In the genomic region with DNA sequence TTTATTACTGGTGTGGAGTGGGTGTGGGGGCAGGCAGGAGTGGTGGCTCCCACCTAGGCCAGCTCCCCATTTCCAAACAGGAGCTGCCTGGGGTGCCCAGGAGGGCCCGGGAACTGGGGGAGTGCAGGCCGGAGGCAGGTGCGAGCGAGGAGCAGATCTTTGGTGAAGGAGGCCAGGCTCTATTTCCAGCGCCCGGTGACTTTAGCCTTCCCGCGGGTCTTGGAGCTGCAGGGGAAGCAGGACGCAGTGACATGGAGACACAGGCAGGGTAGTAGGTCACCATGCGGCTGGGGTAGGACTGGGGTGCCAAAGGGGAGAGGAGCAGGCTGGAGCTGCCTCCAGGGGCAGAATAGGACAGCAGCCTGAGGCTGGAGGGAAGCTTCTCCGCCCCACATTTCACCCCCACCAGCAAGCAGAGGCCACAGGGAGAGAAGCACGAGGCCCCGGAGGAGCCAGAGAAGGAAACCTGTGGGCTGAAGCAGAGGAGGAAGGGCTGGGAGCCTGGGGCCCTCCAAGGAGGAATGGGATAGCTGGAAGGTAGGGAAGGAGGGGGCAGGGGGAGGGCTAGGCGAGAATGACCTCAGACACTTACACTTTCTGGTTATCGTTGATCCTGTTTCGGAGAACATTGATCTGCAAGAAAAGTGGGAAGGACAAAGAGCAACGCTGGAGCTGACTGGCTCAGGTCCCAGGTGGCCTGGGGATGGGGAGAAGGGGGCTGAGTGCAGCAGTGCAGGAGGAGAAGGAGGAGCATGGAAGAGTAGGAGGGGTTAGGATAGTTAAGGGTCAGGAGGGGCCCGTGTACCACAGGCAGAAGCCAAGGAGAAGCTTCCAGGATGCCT, we compare ENCODE assay signal across 33 cellular contexts. TPM values are rescaled to one million over a fixed set of nuclear protein-coding genes. Genes with fewer than 3 reads are reported as not detected.
DNase-seq lines count a peak whose midpoint lies in the region; ATAC-seq, FAIRE-seq and TF ChIP-seq lines count a peak whose summit lies in the region.
"Had no signal": no experiment of that assay in that cellular context is flagged by ENCODE, and none has a peak within 500 bp of the region (broad histone marks: within the 10 kb centered on the region; RNA-seq: fewer than 3 reads in every experiment).

No MANE protein-coding gene starts in this region.

- H3K4me2 ChIP-seq in HepG2 (ENCODE audit: low read depth, low read length): no peak overlapping the region
- H3K4me2 ChIP-seq: smooth muscle cell had no signal

- no peak for TF ChIP-seq CTCF in right lobe of liver (IDR thresholded peaks at IDR 0.05)
- no peak for TF ChIP-seq CTCF in HepG2 (CRISPR knock-in tag; IDR thresholded peaks at IDR 0.05)
- TF ChIP-seq CTCF in foreskin keratinocyte (conservative IDR thresholded peaks at IDR 0.05): no peak
- TF ChIP-seq CTCF in lower lobe of right lung (IDR thresholded peaks at IDR 0.05): no peak
- no peak for TF ChIP-seq CTCF in vagina (IDR thresholded peaks at IDR 0.05)

- H3K4me3 Mint-ChIP-seq in activated T-helper 17 cell treated with anti-CD3 and anti-CD28 coated beads, Interleukin-2, amount 50 U/mL, for 72 hours: no peak overlapping the region
- H3K4me3 Mint-ChIP-seq: nephron progenitor cell had no signal

- H3K27ac ChIP-seq in right lobe of liver (no peak overlapping the region), HepG2 (ENCODE audit: extremely low read length, insufficient read depth, low read length) (no peak overlapping the region), foreskin keratinocyte (peak overlapping the region; percentile 47), lower lobe of right lung (no peak overlapping the region), vagina (peak overlapping the region; percentile 10)
- H3K27ac ChIP-seq: pancreas, Peyer's patch, thyroid gland, WERI-Rb-1 had no signal

- in situ Hi-C loops in HepG2 (cut with HindIII; ENCODE audit: extremely low pct_ligation_motif_present, low pct_unique_long_range_greater_than_20kb): no loop called here

- H3K27me3 Mint-ChIP-seq in activated T-helper 17 cell treated with anti-CD3 and anti-CD28 coated beads, Interleukin-2, amount 50 U/mL, for 72 hours: peaks cover 20% of the 10 kb centered on the region

- H3K27ac Mint-ChIP-seq in activated T-helper 17 cell treated with anti-CD3 and anti-CD28 coated beads, Interleukin-2, amount 50 U/mL, for 72 hours: no peak overlapping the region
- H3K27ac Mint-ChIP-seq: nephron progenitor cell had no signal

- TF ChIP-seq RAD21 in HepG2 (CRISPR knock-in tag; IDR thresholded peaks at IDR 0.05): no peak

- no peak overlapping the region for H2AFZ ChIP-seq in HepG2 (ENCODE audit: low read length)

- no peaks in the 10 kb centered on the region for H4K20me1 ChIP-seq in HepG2 (ENCODE audit: insufficient read depth, low read length)

- no peak overlapping the region for H3K9ac ChIP-seq in HepG2 (ENCODE audit: insufficient read depth, low read depth, low read length)

- ATAC-seq in right lobe of liver (no peak), HepG2 (no peak), foreskin keratinocyte (no peak), lower lobe of right lung (no peak), GM18870 (IDR thresholded peaks at IDR 0.05; ENCODE audit: unreplicated experiment) (no peak)
- no peak for ATAC-seq in activated T-helper 17 cell treated with anti-CD3 and anti-CD28 coated beads, Interleukin-2, amount 50 U/mL, for 72 hours (replicated peaks)
- ATAC-seq: activated naive CD4-positive, alpha-beta T cell treated with anti-CD3 and anti-CD28 coated beads, Interleukin-2, amount 50 U/mL, for 72 hours; GM12878; pancreas had no signal

- intact Hi-C loops in right lobe of liver (cut with DNase I) (loop anchor here in 1 of 2 donors (5.0 kb wide), 1 partner anchor 107 kb away; no protein-coding TSS in a partner anchor), HepG2 (cut with micrococcal nuclease; ENCODE audit: unreplicated experiment) (no loop called here), lower lobe of right lung (cut with DNase I) (no loop called here), vagina (cut with DNase I) (no loop called here)

- H3K9me3 ChIP-seq in right lobe of liver (no peaks in the 10 kb centered on the region), HepG2 (ENCODE audit: low read length) (no peaks in the 10 kb centered on the region), lower lobe of right lung (no peaks in the 10 kb centered on the region), vagina (no peaks in the 10 kb centered on the region)
- H3K9me3 ChIP-seq: pancreas, Peyer's patch, thyroid gland had no signal

- DNase-seq in right lobe of liver: peak in 2 of 3 donors; percentile 8 to 44
- no peak for DNase-seq in HepG2 (ENCODE audit: low spot score)
- no peak for DNase-seq in foreskin keratinocyte
- peak; percentile 31 for DNase-seq in lower lobe of right lung
- no peak for DNase-seq in vagina (ENCODE audit: extremely low spot score in 2 of 2)
- no peak for DNase-seq in NCI-H2227 (lab: John Stamatoyannopoulos, UW; ENCODE audit: unreplicated experiment)
- DNase-seq: ACHN; activated CD4-positive, alpha-beta T cell treated with anti-CD3 and anti-CD28 coated beads for 48 hours; activated effector memory CD4-positive, alpha-beta T cell treated with Interleukin-2 at 50 U/mL for 16 hours; amygdala; DMS153; NCI-H1048; NCI-H187; NCI-H2227 treated with DMSO at 0.1 percent for 48 hours; NCI-H526 treated with DMSO at 0.1 percent for 48 hours; nephron progenitor cell; retina; stimulated activated CD4-positive, alpha-beta T cell treated with anti-CD3 and anti-CD28 coated beads, Interleukin-2, amount 100 ng/mL, for 24 hours; stimulated activated CD8-positive, alpha-beta memory T cell treated with anti-CD3 and anti-CD28 coated beads, Interleukin-4, amount 100 ng/mL, for 48 hours; T1000; WERI-Rb-1 had no signal

- no peak for TF ChIP-seq EP300 in HepG2 (IDR thresholded peaks at IDR 0.05; ENCODE audit: low read depth in 2 of 2, low read length in 2 of 2)
- TF ChIP-seq EP300 in HepG2 (CRISPR knock-in tag; IDR thresholded peaks at IDR 0.05; ENCODE audit: borderline replicate concordance): no peak

- H3K36me3 ChIP-seq in right lobe of liver (no peaks in the 10 kb centered on the region), HepG2 (replicated peaks in 1 of 2; ENCODE audit: control insufficient read depth in 1 of 2, insufficient read depth in 2 of 2, low read length in 2 of 2) (no peaks in the 10 kb centered on the region), lower lobe of right lung (no peaks in the 10 kb centered on the region), vagina (no peaks in the 10 kb centered on the region)
- H3K36me3 ChIP-seq: pancreas, Peyer's patch, thyroid gland, WERI-Rb-1 had no signal

- H3K4me1 ChIP-seq in right lobe of liver (no peaks in the 10 kb centered on the region), HepG2 (ENCODE audit: insufficient read depth, low read length) (no peaks in the 10 kb centered on the region), foreskin keratinocyte (peaks cover 7% of the 10 kb centered on the region), lower lobe of right lung (no peaks in the 10 kb centered on the region), vagina (peaks cover 9% of the 10 kb centered on the region)
- H3K4me1 ChIP-seq: pancreas, Peyer's patch, thyroid gland had no signal

- H3K4me1 Mint-ChIP-seq in activated T-helper 17 cell treated with anti-CD3 and anti-CD28 coated beads, Interleukin-2, amount 50 U/mL, for 72 hours: no peaks in the 10 kb centered on the region

- TF ChIP-seq POLR2A in right lobe of liver (IDR thresholded peaks at IDR 0.05): no peak
- TF ChIP-seq POLR2A in HepG2 (IDR thresholded peaks at IDR 0.05; ENCODE audit: insufficient read depth in 1 of 2, low read depth in 2 of 2, low read length in 2 of 2): no peak
- no peak for TF ChIP-seq POLR2A in vagina (IDR thresholded peaks at IDR 0.05)

- BruUV-seq in HepG2 (replicated peaks; lab: Mats Ljungman, UMichigan): no TSS peak

- H3K79me2 ChIP-seq in HepG2 (ENCODE audit: insufficient read depth, low read length): no peaks in the 10 kb centered on the region

- H3K4me3 ChIP-seq in right lobe of liver (no peak overlapping the region), HepG2 (replicated peaks in 1 of 3; ENCODE audit: insufficient read depth in 1 of 3, low read depth in 2 of 3, low read length in 3 of 3) (no peak overlapping the region), lower lobe of right lung (no peak overlapping the region), vagina (no peak overlapping the region)
- H3K4me3 ChIP-seq: GM12878, pancreas, Peyer's patch, smooth muscle cell, thyroid gland had no signal

- WGBS in right lobe of liver (ENCODE audit: insufficient coverage, low coverage, low lambda C conversion rate, missing lambda C conversion rate): 49% methylated on average over 9 of the region's 18 CpGs
- WGBS in HepG2 (ENCODE audit: low lambda C conversion rate): 21% methylated on average over 13 of the region's 18 CpGs

- CTCF ChIA-PET in HepG2 (lab: Yijun Ruan, JAX; ENCODE audit: low intra/inter-chr PET ratio, low total read pairs): interaction anchor here (2.8 kb wide), 1 partner anchor 105 kb away, joined by 37 read pairs; no protein-coding TSS in a partner anchor

- H3K9me3 Mint-ChIP-seq in activated T-helper 17 cell treated with anti-CD3 and anti-CD28 coated beads, Interleukin-2, amount 50 U/mL, for 72 hours: no peaks in the 10 kb centered on the region
- H3K9me3 Mint-ChIP-seq: activated naive CD4-positive, alpha-beta T cell treated with anti-CD3 and anti-CD28 coated beads, Interleukin-2, amount 50 U/mL, for 72 hours; nephron progenitor cell had no signal

- H3K36me3 Mint-ChIP-seq in activated T-helper 17 cell treated with anti-CD3 and anti-CD28 coated beads, Interleukin-2, amount 50 U/mL, for 72 hours (ENCODE audit: low read depth): no peaks in the 10 kb centered on the region
- H3K36me3 Mint-ChIP-seq: activated naive CD4-positive, alpha-beta T cell treated with anti-CD3 and anti-CD28 coated beads, Interleukin-2, amount 50 U/mL, for 72 hours had no signal

- no peak for FAIRE-seq in HepG2 (lab: Jason Lieb, UNC)
- FAIRE-seq: GM12878, H1, pancreas had no signal

- POLR2A ChIA-PET in HepG2 (lab: Yijun Ruan, JAX): no interaction called here

- H3K27me3 ChIP-seq in right lobe of liver: no peaks in the 10 kb centered on the region
- peaks cover 4 to 42% of the 10 kb centered on the region in 2 experiments for H3K27me3 ChIP-seq in HepG2 (ENCODE audit: control insufficient read depth in 1 of 2, insufficient read depth in 2 of 2, low read length in 2 of 2)
- peaks cover 12% of the 10 kb centered on the region for H3K27me3 ChIP-seq in foreskin keratinocyte
- H3K27me3 ChIP-seq in lower lobe of right lung (ENCODE audit: low read depth): no peaks in the 10 kb centered on the region
- no peaks in the 10 kb centered on the region for H3K27me3 ChIP-seq in vagina
- H3K27me3 ChIP-seq: pancreas, Peyer's patch, thyroid gland had no signal

RNA-seq across cellular contexts. Expression of gene TNNT2, which starts 18.2 kb away (rescaled TPM):
- 1 to 10 TPM in 1 of 6 experiments, under 1 TPM in 2, not detected in 3; 0.18 to 1.1 (median 0.24) TPM for total RNA-seq in right lobe of liver
- 0.20 TPM in 1 of 2 replicates, not detected in the other for total RNA-seq in HepG2 (2016; rRNA removed; fragmentation: Illumina TruSeq; extraction: Trizol)
- total RNA-seq in HepG2 (2016; cell fraction: cytosol; rRNA removed; fragmentation: Illumina TruSeq; extraction: Trizol; ENCODE audit: low read depth): not detected in 2 replicates
- 0.17 TPM in 1 of 2 replicates, not detected in the other for total RNA-seq in HepG2 (2016; cell fraction: insoluble cytoplasmic fraction; rRNA removed; fragmentation: Illumina TruSeq; extraction: Trizol)
- not detected in 2 replicates for total RNA-seq in HepG2 (2016; cell fraction: membrane; rRNA removed; fragmentation: Illumina TruSeq; extraction: Trizol)
- total RNA-seq in HepG2 (2016; cell fraction: nucleus; rRNA removed; fragmentation: Illumina TruSeq; extraction: Trizol): 0.71 and 0.88 TPM in 2 replicates
- 0.63 and 1.3 TPM in 2 replicates for polyA plus RNA-seq in HepG2 (2011; rRNA removed)
- polyA plus RNA-seq in HepG2 (2011; cell fraction: cytosol; rRNA removed): 0.03 and 0.09 TPM in 2 replicates
- 5.4 and 9.7 TPM in 2 replicates for polyA plus RNA-seq in HepG2 (2011; cell fraction: nucleus; rRNA removed)
- polyA plus RNA-seq in HepG2 (2012): 3.1 and 5.5 TPM in 2 replicates
- polyA plus RNA-seq in HepG2 (2016; cell fraction: cytosol; fragmentation: Illumina TruSeq; extraction: Trizol; ENCODE audit: low read depth): not detected in 2 replicates
- polyA plus RNA-seq in HepG2 (2016; cell fraction: insoluble cytoplasmic fraction; fragmentation: Illumina TruSeq; extraction: Trizol; ENCODE audit: low read depth): not detected in 2 replicates
- polyA plus RNA-seq in HepG2 (2016; cell fraction: membrane; fragmentation: Illumina TruSeq; extraction: Trizol; ENCODE audit: low read depth): not detected in 2 replicates
- 1.6 TPM in 1 of 2 replicates, not detected in the other for polyA plus RNA-seq in HepG2 (2016; cell fraction: nucleus; fragmentation: Illumina TruSeq; extraction: Trizol; ENCODE audit: insufficient read depth, low read depth)
- polyA minus RNA-seq in HepG2 (2011; rRNA and poly(A)+ RNA removed; ENCODE audit: low replicate concordance): 0.28 and 1.7 TPM in 2 replicates
- not detected in 2 replicates for polyA minus RNA-seq in HepG2 (2011; cell fraction: cytosol; rRNA and poly(A)+ RNA removed)
- polyA minus RNA-seq in HepG2 (2011; cell fraction: nucleus; rRNA and poly(A)+ RNA removed): 7.9 and 9.4 TPM in 2 replicates
- 0.11 and 0.17 TPM in 2 replicates for total RNA-seq in foreskin keratinocyte
- 0.20 TPM in 1 of 2 replicates, not detected in the other for polyA plus RNA-seq in foreskin keratinocyte
- total RNA-seq in lower lobe of right lung: 6.4 TPM
- total RNA-seq in vagina: 9.8 TPM
- not detected for total RNA-seq in activated T-helper 17 cell treated with anti-CD3 and anti-CD28 coated beads, Interleukin-2, amount 50 U/mL, for 72 hours
- total RNA-seq: activated CD8-positive, alpha-beta memory T cell treated with anti-CD3 and anti-CD28 coated beads for 36 hours; activated naive CD4-positive, alpha-beta T cell treated with anti-CD3 and anti-CD28 coated beads, Interleukin-2, amount 50 U/mL, for 72 hours; GM12878; SK-MEL-5 had no signal
- polyA plus RNA-seq: BJ had no signal

RNA-seq across cellular contexts. Expression of gene LAD1, which starts 39.9 kb away (rescaled TPM):
- total RNA-seq in right lobe of liver (10 to 100 TPM; 12.2 to 26.7 (median 19.4) TPM), HepG2 (2016; rRNA removed; fragmentation: Illumina TruSeq; extraction: Trizol) (41.2 and 65.6 TPM in 2 replicates), foreskin keratinocyte (233 and 240 TPM in 2 replicates), lower lobe of right lung (35.3 TPM), vagina (91.8 TPM)
- total RNA-seq in HepG2 (2016; cell fraction: cytosol; rRNA removed; fragmentation: Illumina TruSeq; extraction: Trizol; ENCODE audit: low read depth): 11.0 and 15.5 TPM in 2 replicates
- 41.4 and 67.3 TPM in 2 replicates for total RNA-seq in HepG2 (2016; cell fraction: insoluble cytoplasmic fraction; rRNA removed; fragmentation: Illumina TruSeq; extraction: Trizol)
- 26.5 and 29.9 TPM in 2 replicates for total RNA-seq in HepG2 (2016; cell fraction: membrane; rRNA removed; fragmentation: Illumina TruSeq; extraction: Trizol)
- 43.9 and 47.8 TPM in 2 replicates for total RNA-seq in HepG2 (2016; cell fraction: nucleus; rRNA removed; fragmentation: Illumina TruSeq; extraction: Trizol)
- polyA plus RNA-seq in HepG2 (2011; rRNA removed) (10.8 and 16.3 TPM in 2 replicates), foreskin keratinocyte (251 and 256 TPM in 2 replicates)
- polyA plus RNA-seq in HepG2 (2011; cell fraction: cytosol; rRNA removed): 9.4 and 9.8 TPM in 2 replicates
- polyA plus RNA-seq in HepG2 (2011; cell fraction: nucleus; rRNA removed): 11.5 and 21.4 TPM in 2 replicates
- 18.4 and 19.1 TPM in 2 replicates for polyA plus RNA-seq in HepG2 (2012)
- 11.7 and 13.7 TPM in 2 replicates for polyA plus RNA-seq in HepG2 (2016; cell fraction: cytosol; fragmentation: Illumina TruSeq; extraction: Trizol; ENCODE audit: low read depth)
- polyA plus RNA-seq in HepG2 (2016; cell fraction: insoluble cytoplasmic fraction; fragmentation: Illumina TruSeq; extraction: Trizol; ENCODE audit: low read depth): 55.2 and 58.0 TPM in 2 replicates
- 25.4 and 27.9 TPM in 2 replicates for polyA plus RNA-seq in HepG2 (2016; cell fraction: membrane; fragmentation: Illumina TruSeq; extraction: Trizol; ENCODE audit: low read depth)
- polyA plus RNA-seq in HepG2 (2016; cell fraction: nucleus; fragmentation: Illumina TruSeq; extraction: Trizol; ENCODE audit: insufficient read depth, low read depth): 64.1 and 70.5 TPM in 2 replicates
- 0.16 and 19.5 TPM in 2 replicates for polyA minus RNA-seq in HepG2 (2011; rRNA and poly(A)+ RNA removed; ENCODE audit: low replicate concordance)
- polyA minus RNA-seq in HepG2 (2011; cell fraction: cytosol; rRNA and poly(A)+ RNA removed): 6.4 and 8.8 TPM in 2 replicates
- polyA minus RNA-seq in HepG2 (2011; cell fraction: nucleus; rRNA and poly(A)+ RNA removed): 22.8 and 27.4 TPM in 2 replicates
- total RNA-seq in activated T-helper 17 cell treated with anti-CD3 and anti-CD28 coated beads, Interleukin-2, amount 50 U/mL, for 72 hours: not detected
- total RNA-seq: activated CD8-positive, alpha-beta memory T cell treated with anti-CD3 and anti-CD28 coated beads for 36 hours; activated naive CD4-positive, alpha-beta T cell treated with anti-CD3 and anti-CD28 coated beads, Interleukin-2, amount 50 U/mL, for 72 hours had no signal
- polyA plus RNA-seq: BJ had no signal

Comparison
In these comparisons a context has a peak if more than half of its experiments do, and no peak if none do; other contexts are left out.
1. DNase-seq: peak in right lobe of liver (2 of 3) and lower lobe of right lung (single experiment); none in HepG2 (single experiment), foreskin keratinocyte (0 of 2), vagina (0 of 2) and NCI-H2227 (single experiment).
2. H3K27ac ChIP-seq: peak in foreskin keratinocyte (single experiment) and vagina (single experiment); none in right lobe of liver (0 of 3), HepG2 (single experiment) and lower lobe of right lung (single experiment).
3. RNA of gene LAD1, which starts 39.9 kb away (total RNA-seq): 233 to 240 TPM in foreskin keratinocyte, 91.8 TPM in vagina (single experiment), 11.0 to 67.3 TPM in HepG2, 35.3 TPM in lower lobe of right lung (single experiment) and 12.2 to 26.7 TPM in right lobe of liver; not detected in activated T-helper 17 cell treated with anti-CD3 and anti-CD28 coated beads, Interleukin-2, amount 50 U/mL, for 72 hours; every median in the first group is over 10 times any median in the second.